ENCODE assay signal across 11 cellular contexts in genomic region chr11:2466869-2467694, GRCh38. TPM values are rescaled to one million over a fixed set of nuclear protein-coding genes. Genes with fewer than 3 reads are reported as not detected.
DNase-seq lines count a peak whose midpoint lies in the region; ATAC-seq and TF ChIP-seq lines count a peak whose summit lies in the region.
"Had no signal": no experiment of that assay in that cellular context is flagged by ENCODE, and none has a peak within 500 bp of the region (broad histone marks: within the 10 kb centered on the region; RNA-seq: fewer than 3 reads in every experiment).

No MANE protein-coding gene starts in this region.

- no peak for TF ChIP-seq EP300 in stomach (IDR thresholded peaks at IDR 0.05)

- intact Hi-C loops in stomach (cut with DNase I; ENCODE audit: low total_unique reads) = no loop called here

- DNase-seq in activated gamma-delta T cell treated with Interleukin-2 at 50 U/mL for 16 hours = peak; percentile 62
- no peak for DNase-seq in activated gamma-delta T cell (lab: John Stamatoyannopoulos, UW)
- peak in 1 of 3 donors; percentile 35 for DNase-seq in T-helper 17 cell
- peak in 1 of 2 donors; percentile 53 for DNase-seq in central memory CD8-positive, alpha-beta T cell (ENCODE audit: low spot score in 2 of 2)
- peak; percentile 33 for DNase-seq in stomach
- no peak for DNase-seq in nucleus accumbens (lab: John Stamatoyannopoulos, UW)
- DNase-seq: NCI-H1092 treated with DMSO at 0.1 percent for 48 hours had no signal

- TF ChIP-seq POLR2A in stomach (IDR thresholded peaks at IDR 0.05) = no peak

- peak overlapping the region; percentile 82 to 92 (median 87) for H3K27ac ChIP-seq in stomach
- H3K27ac ChIP-seq: epithelial cell of prostate had no signal

- H3K4me1 Mint-ChIP-seq in T-helper 17 cell = peaks cover 23% of the 10 kb centered on the region
- H3K4me1 Mint-ChIP-seq in central memory CD8-positive, alpha-beta T cell = peaks cover 22% of the 10 kb centered on the region

- ATAC-seq in T-helper 17 cell = peak; percentile 98
- peak; percentile 97 for ATAC-seq in central memory CD8-positive, alpha-beta T cell (replicated peaks; ENCODE audit: extremely low read depth, poor library complexity, severe bottlenecking)
- no peak for ATAC-seq in HG03469 (IDR thresholded peaks at IDR 0.05; ENCODE audit: unreplicated experiment)
- ATAC-seq in HG03457 (IDR thresholded peaks at IDR 0.05; ENCODE audit: unreplicated experiment) = no peak

- H3K36me3 ChIP-seq in stomach = no peaks in the 10 kb centered on the region

- H3K27me3 Mint-ChIP-seq in T-helper 17 cell = no peaks in the 10 kb centered on the region
- no peaks in the 10 kb centered on the region for H3K27me3 Mint-ChIP-seq in central memory CD8-positive, alpha-beta T cell

- H3K4me3 ChIP-seq in stomach = no peak overlapping the region

- H3K36me3 Mint-ChIP-seq in T-helper 17 cell (ENCODE audit: low read depth) = no peaks in the 10 kb centered on the region
- peaks cover 6% of the 10 kb centered on the region for H3K36me3 Mint-ChIP-seq in central memory CD8-positive, alpha-beta T cell (ENCODE audit: insufficient read depth)

- H3K27me3 ChIP-seq in stomach = peaks cover 0 to 5% (median 0%) of the 10 kb centered on the region in 3 donors

- 71 to 80% (median 78%) methylated on average over 12 to 16 of the region's 16 CpGs for WGBS in stomach, 5 donors

- no peaks in the 10 kb centered on the region for H3K9me3 Mint-ChIP-seq in central memory CD8-positive, alpha-beta T cell

- TF ChIP-seq CTCF in stomach (IDR thresholded peaks at IDR 0.05) = no peak

- no peaks in the 10 kb centered on the region for H3K9me3 ChIP-seq in T-helper 17 cell (ENCODE audit: control insufficient read depth, low read length, poor library complexity, severe bottlenecking)
- no peaks in the 10 kb centered on the region for H3K9me3 ChIP-seq in stomach

- peak overlapping the region; percentile 79 for H3K27ac Mint-ChIP-seq in T-helper 17 cell
- H3K27ac Mint-ChIP-seq in central memory CD8-positive, alpha-beta T cell (ENCODE audit: low read depth) = no peak overlapping the region

- peaks cover 36 to 59% (median 49%) of the 10 kb centered on the region in 4 donors for H3K4me1 ChIP-seq in stomach

- peak overlapping the region; percentile 84 for H3K4me3 Mint-ChIP-seq in T-helper 17 cell
- peak overlapping the region; percentile 68 for H3K4me3 Mint-ChIP-seq in central memory CD8-positive, alpha-beta T cell

RNA-seq across cellular contexts. Expression of gene KCNQ1, which starts 22.3 kb away (rescaled TPM):
- total RNA-seq in T-helper 17 cell (10 to 100 TPM; 18.6 to 25.5 TPM), stomach (100 to 1,000 TPM in 1 of 5 donors, 10 to 100 TPM in 4; 12.1 to 155 (median 75.9) TPM)
- 10 to 100 TPM; 29.3 to 55.8 (median 42.2) TPM for polyA plus RNA-seq in stomach
- polyA plus RNA-seq: AG04450 had no signal

RNA-seq across cellular contexts. Expression of gene TRPM5, which starts 22.8 kb away (rescaled TPM):
- total RNA-seq in T-helper 17 cell (under 1 TPM; 0.07 to 0.08 TPM), stomach (10 to 100 TPM in 1 of 5 donors, under 1 TPM in 3, not detected in 1; 0.43 to 11.6 (median 0.50) TPM)
- under 1 TPM; 0.15 to 0.61 (median 0.31) TPM for polyA plus RNA-seq in stomach
- polyA plus RNA-seq: AG04450 had no signal

Comparison
In these comparisons a context has a peak if more than half of its experiments do, and no peak if none do; other contexts are left out.
1. DNase-seq: peak in activated gamma-delta T cell treated with Interleukin-2 at 50 U/mL for 16 hours (single experiment) and stomach (single experiment); none in activated gamma-delta T cell (single experiment) and nucleus accumbens (0 of 56).
2. ATAC-seq: peak in T-helper 17 cell (single experiment) and central memory CD8-positive, alpha-beta T cell (single experiment); none in HG03469 (single experiment) and HG03457 (single experiment).